In the genomic region with DNA sequence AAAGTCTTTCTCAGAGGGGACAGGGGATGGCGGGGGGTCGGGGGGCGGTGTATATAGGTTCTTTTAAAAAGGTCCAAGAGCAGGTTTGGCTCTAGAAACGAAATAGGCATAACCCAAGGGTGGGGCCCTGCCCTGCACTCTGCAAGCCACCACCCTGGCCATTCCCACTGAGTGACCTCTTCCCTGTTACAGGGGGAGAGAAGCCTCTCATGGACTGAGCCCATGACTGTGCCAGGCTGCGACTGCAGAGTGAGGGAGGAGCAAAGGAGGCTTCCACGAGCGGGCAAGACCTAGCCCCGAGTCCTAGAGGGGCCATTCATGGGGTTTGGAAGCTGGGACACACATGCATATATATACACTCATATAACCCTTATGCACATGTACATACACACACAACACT, we compare ENCODE assay signal across 19 cellular contexts. TPM values are rescaled to one million over a fixed set of nuclear protein-coding genes. Genes with fewer than 3 reads are reported as not detected.
DNase-seq lines count a peak whose midpoint lies in the region; ATAC-seq and TF ChIP-seq lines count a peak whose summit lies in the region.
"Had no signal": no experiment of that assay in that cellular context is flagged by ENCODE, and none has a peak within 500 bp of the region (broad histone marks: within the 10 kb centered on the region; RNA-seq: fewer than 3 reads in every experiment).

No MANE protein-coding gene starts in this region.

- no peaks in the 10 kb centered on the region for H3K36me3 ChIP-seq in IMR-90 (ENCODE audit: control insufficient read depth, insufficient read depth, low read length)
- H3K36me3 ChIP-seq in osteoblast (ENCODE audit: insufficient read depth, low read length), result peaks cover 8% of the 10 kb centered on the region
- no peaks in the 10 kb centered on the region for H3K36me3 ChIP-seq in spleen
- H3K36me3 ChIP-seq in thyroid gland, result no peaks in the 10 kb centered on the region
- H3K36me3 ChIP-seq: BE2C, BLaER1 had no signal

- H2AFZ ChIP-seq in IMR-90 (replicated peaks; ENCODE audit: low read length, poor library complexity) (no peak overlapping the region), osteoblast (ENCODE audit: low read length) (no peak overlapping the region)

- CTCF ChIA-PET in IMR-90 (lab: Yijun Ruan, JAX), result no interaction called here

- dilution Hi-C loops in IMR-90 (cut with HindIII; ENCODE audit: low sequenced_read_pairs, unreplicated experiment), result no loop called here

- H3K27me3 Mint-ChIP-seq in chondrocyte (ENCODE audit: low read depth), result no peaks in the 10 kb centered on the region
- peaks cover 5% of the 10 kb centered on the region for H3K27me3 Mint-ChIP-seq in glutamatergic neuron (ENCODE audit: unreplicated experiment)

- no CpG with 5 or more reads among the region's 8 CpGs for WGBS in IMR-90 (ENCODE audit: extremely low coverage in 2 of 2, insufficient read length in 1 of 2), 2 experiments
- WGBS in spleen, 5 donors, result 86 to 90% (median 88%) methylated on average over 8 of the region's 8 CpGs
- 81 to 93% methylated on average over 6 to 8 of the region's 8 CpGs for WGBS in thyroid gland, 2 donors

- H4K5ac ChIP-seq in IMR-90 (ENCODE audit: low read depth, low read length), result no peak overlapping the region

- H3K23ac ChIP-seq in IMR-90 (ENCODE audit: low read depth, low read length), result no peak overlapping the region

- peaks cover 20% of the 10 kb centered on the region for H3K4me1 Mint-ChIP-seq in chondrocyte (ENCODE audit: low read depth)
- peaks cover 4% of the 10 kb centered on the region for H3K4me1 Mint-ChIP-seq in glutamatergic neuron (ENCODE audit: low read depth, unreplicated experiment)
- H3K4me1 Mint-ChIP-seq: CD4-positive, CD25-positive, alpha-beta regulatory T cell had no signal

- POLR2A ChIA-PET in IMR-90 (lab: Charles Lee; ENCODE audit: unreplicated experiment), result no interaction called here

- no peak overlapping the region for H2AK5ac ChIP-seq in IMR-90 (ENCODE audit: low read depth, low read length)

- ATAC-seq in IMR-90 (ENCODE audit: low read depth) (no peak), HG03457 (IDR thresholded peaks at IDR 0.05; ENCODE audit: unreplicated experiment) (no peak)
- ATAC-seq: CD8-positive, alpha-beta T cell had no signal

- H4K8ac ChIP-seq in IMR-90 (ENCODE audit: low read depth in 2 of 2, low read length in 2 of 2), result no peak overlapping the region

- no peak overlapping the region for H3K18ac ChIP-seq in IMR-90 (ENCODE audit: low read depth, low read length)

- H3K56ac ChIP-seq in IMR-90 (ENCODE audit: extremely low read depth, insufficient read depth, low read length), result no peak overlapping the region

- no peak overlapping the region for H2BK5ac ChIP-seq in IMR-90 (ENCODE audit: low read depth, low read length, poor library complexity, severe bottlenecking)

- TF ChIP-seq RAD21 in IMR-90 (IDR thresholded peaks at IDR 0.05; ENCODE audit: low read length), result no peak

- no peak overlapping the region for H3K4me2 ChIP-seq in IMR-90 (ENCODE audit: low read depth, low read length)
- H3K4me2 ChIP-seq in osteoblast (ENCODE audit: insufficient read depth, low read length), result no peak overlapping the region
- H3K4me2 ChIP-seq: BLaER1 had no signal

- no peaks in the 10 kb centered on the region for H3K9me3 Mint-ChIP-seq in chondrocyte (ENCODE audit: low read depth)
- no peaks in the 10 kb centered on the region for H3K9me3 Mint-ChIP-seq in glutamatergic neuron (ENCODE audit: unreplicated experiment)
- H3K9me3 Mint-ChIP-seq: CD8-positive, alpha-beta T cell had no signal

- no peak overlapping the region for H2BK15ac ChIP-seq in IMR-90 (ENCODE audit: low read depth, low read length)

- H3K4me3 ChIP-seq in IMR-90 (ENCODE audit: insufficient read depth, low read depth, low read length) (no peak overlapping the region), osteoblast (ENCODE audit: insufficient read depth, low read length) (no peak overlapping the region), spleen (no peak overlapping the region), thyroid gland (replicated peaks in 1 of 3) (no peak overlapping the region)
- H3K4me3 ChIP-seq: BLaER1 had no signal

- H3K14ac ChIP-seq in IMR-90 (replicated peaks; ENCODE audit: low read depth, low read length), result no peak overlapping the region

- H2BK20ac ChIP-seq in IMR-90 (ENCODE audit: low read depth, low read length), result no peak overlapping the region

- peaks cover 22% of the 10 kb centered on the region for H3K4me1 ChIP-seq in IMR-90 (ENCODE audit: control insufficient read depth, insufficient read depth, low read length)
- H3K4me1 ChIP-seq in osteoblast (ENCODE audit: insufficient read depth, low read length), result peaks cover 42% of the 10 kb centered on the region
- no peaks in the 10 kb centered on the region for H3K4me1 ChIP-seq in spleen
- H3K4me1 ChIP-seq in thyroid gland, result no peaks in the 10 kb centered on the region
- H3K4me1 ChIP-seq: BE2C, BLaER1 had no signal

- peak overlapping the region; percentile 19; the same call in 1 of the 2 replicates for H2BK120ac ChIP-seq in IMR-90 (ENCODE audit: low read depth, low read length)

- H3K4me3 Mint-ChIP-seq in chondrocyte (ENCODE audit: unreplicated experiment) (no peak overlapping the region), glutamatergic neuron (ENCODE audit: unreplicated experiment) (no peak overlapping the region)
- H3K4me3 Mint-ChIP-seq: CD4-positive, CD25-positive, alpha-beta regulatory T cell; CD8-positive, alpha-beta T cell had no signal

- H3K9me3 ChIP-seq in IMR-90 (ENCODE audit: control insufficient read depth, insufficient read depth, low read length) (no peaks in the 10 kb centered on the region), osteoblast (ENCODE audit: low read depth, low read length) (no peaks in the 10 kb centered on the region), spleen (no peaks in the 10 kb centered on the region), thyroid gland (no peaks in the 10 kb centered on the region)
- H3K9me3 ChIP-seq: BE2C, BLaER1, Caco-2 had no signal

- no peak overlapping the region for H3K4ac ChIP-seq in IMR-90 (ENCODE audit: low read depth, low read length)

- H3K79me2 ChIP-seq in osteoblast (ENCODE audit: insufficient read depth, low read length), result peaks cover 15% of the 10 kb centered on the region

- intact Hi-C loops in IMR-90 (cut with micrococcal nuclease) (no loop called here), spleen (cut with DNase I; ENCODE audit: low total_unique reads) (no loop called here), thyroid gland (cut with DNase I) (no loop called here)

- H2AK9ac ChIP-seq in IMR-90 (replicated peaks; ENCODE audit: low read depth, low read length, poor library complexity), result no peak overlapping the region

- H4K91ac ChIP-seq in IMR-90 (ENCODE audit: insufficient read depth, low read depth, low read length), result no peak overlapping the region

- no peak for DNase-seq in IMR-90
- DNase-seq in chondrocyte (ENCODE audit: low spot score), result peak; percentile 57
- DNase-seq in osteoblast (ENCODE audit: insufficient read length, low spot score, missing footprints), result peak; percentile 35
- peak; percentile 24 for DNase-seq in spleen
- DNase-seq in thyroid gland, result no peak
- DNase-seq in glutamatergic neuron, result no peak
- DNase-seq: ACHN; BE2C; C1 segment of cervical spinal cord; Caco-2; Calu3; CD4-positive, CD25-positive, alpha-beta regulatory T cell; CD8-positive, alpha-beta T cell; DMS79 treated with DMSO at 0.1 percent for 48 hours; GF-D8 had no signal

- H3K9ac ChIP-seq in IMR-90 (ENCODE audit: low read depth, low read length), result no peak overlapping the region
- H3K9ac ChIP-seq: BLaER1 had no signal

- in situ Hi-C loops in IMR-90 (cut with MboI; ENCODE audit: low sequenced_read_pairs), result no loop called here

- no TSS peak for BruUV-seq in IMR-90 (replicated peaks; lab: Mats Ljungman, UMichigan)

- no peaks in the 10 kb centered on the region for H3K36me3 Mint-ChIP-seq in chondrocyte (ENCODE audit: low read depth)
- H3K36me3 Mint-ChIP-seq in glutamatergic neuron (ENCODE audit: unreplicated experiment), result no peaks in the 10 kb centered on the region
- H3K36me3 Mint-ChIP-seq: CD14-positive monocyte; CD4-positive, CD25-positive, alpha-beta regulatory T cell; CD8-positive, alpha-beta T cell had no signal

- H3K79me1 ChIP-seq in IMR-90 (ENCODE audit: low read depth in 1 of 2, low read length in 2 of 2), result peaks cover 17 to 47% of the 10 kb centered on the region in 2 experiments

- no peaks in the 10 kb centered on the region for H4K20me1 ChIP-seq in IMR-90 (ENCODE audit: insufficient read depth, low read length)
- no peaks in the 10 kb centered on the region for H4K20me1 ChIP-seq in osteoblast (ENCODE audit: insufficient read depth, low read length)
- H4K20me1 ChIP-seq: BLaER1 had no signal

- H3K27ac ChIP-seq in IMR-90 (ENCODE audit: insufficient read depth, low read length) (no peak overlapping the region), osteoblast (ENCODE audit: low read depth, low read length) (no peak overlapping the region), spleen (no peak overlapping the region), thyroid gland (no peak overlapping the region)
- H3K27ac ChIP-seq: 22Rv1, BLaER1 had no signal

- H3K9me1 ChIP-seq in IMR-90 (ENCODE audit: insufficient read depth, low read length), result peaks cover 31% of the 10 kb centered on the region

- H3K27ac Mint-ChIP-seq in chondrocyte (ENCODE audit: unreplicated experiment) (no peak overlapping the region), glutamatergic neuron (ENCODE audit: unreplicated experiment) (no peak overlapping the region)
- H3K27ac Mint-ChIP-seq: CD4-positive, CD25-positive, alpha-beta regulatory T cell; CD8-positive, alpha-beta T cell had no signal

- no peak for TF ChIP-seq CTCF in IMR-90 (conservative IDR thresholded peaks at IDR 0.05; ENCODE audit: low read depth, low read length)
- no peak for TF ChIP-seq CTCF in chondrocyte (IDR thresholded peaks at IDR 0.05)
- no peak for TF ChIP-seq CTCF in osteoblast (IDR thresholded peaks at IDR 0.05; ENCODE audit: extremely low read depth, low read depth, low read length)
- no peak for TF ChIP-seq CTCF in spleen (IDR thresholded peaks at IDR 0.05 in 8 of 11, conservative IDR thresholded peaks at IDR 0.05 in 3 of 11)
- no peak for TF ChIP-seq CTCF in thyroid gland (IDR thresholded peaks at IDR 0.05)
- TF ChIP-seq CTCF in glutamatergic neuron (IDR thresholded peaks at IDR 0.05; ENCODE audit: partially characterized antibody, unreplicated experiment), result no peak

- no peaks in the 10 kb centered on the region for H3K27me3 ChIP-seq in IMR-90 (ENCODE audit: control insufficient read depth, insufficient read depth, low read length)
- no peaks in the 10 kb centered on the region for H3K27me3 ChIP-seq in osteoblast (ENCODE audit: insufficient read depth, low read length)
- H3K27me3 ChIP-seq in spleen (replicated peaks in 1 of 7), result peaks cover 0 to 8% (median 0%) of the 10 kb centered on the region in 7 donors
- H3K27me3 ChIP-seq in thyroid gland, result no peaks in the 10 kb centered on the region
- H3K27me3 ChIP-seq: BE2C, BLaER1 had no signal

- TF ChIP-seq POLR2A in IMR-90 (IDR thresholded peaks at IDR 0.05; ENCODE audit: low read depth, low read length), result no peak
- no peak for TF ChIP-seq POLR2A in spleen (IDR thresholded peaks at IDR 0.05)
- no peak for TF ChIP-seq POLR2A in thyroid gland (IDR thresholded peaks at IDR 0.05)

RNA-seq across cellular contexts. Expression of a gene that starts 10.1 kb away (rescaled TPM):
- 3.2 and 4.7 TPM in 2 replicates for total RNA-seq in IMR-90 (2012; rRNA removed)
- 6.4 and 9.1 TPM in 2 replicates for polyA plus RNA-seq in IMR-90 (2012; rRNA removed)
- 12.3 and 16.6 TPM in 2 replicates for polyA plus RNA-seq in IMR-90 (2012; cell fraction: cytosol; rRNA removed)
- polyA plus RNA-seq in IMR-90 (2012; cell fraction: nucleus; rRNA removed; ENCODE audit: low replicate concordance), result 5.2 and 20.4 TPM in 2 replicates
- total RNA-seq in chondrocyte, result 0.36 to 0.70 TPM (median 0.50 TPM) in 3 replicates
- total RNA-seq in osteoblast, result 3.3 and 7.4 TPM in 2 replicates
- under 1 TPM in 2 of 7 donors, not detected in 5; 0.51 to 0.94 TPM for total RNA-seq in spleen
- under 1 TPM; 0.22 to 0.29 (median 0.23) TPM for polyA plus RNA-seq in spleen
- total RNA-seq in thyroid gland, result 1 to 10 TPM in 1 of 4 donors, under 1 TPM in 2, not detected in 1; 0.49 to 1.3 (median 0.81) TPM
- not detected for total RNA-seq in glutamatergic neuron (ENCODE audit: unreplicated experiment)
- total RNA-seq: CD4-positive, CD25-positive, alpha-beta regulatory T cell; CD8-positive, alpha-beta T cell had no signal
- polyA plus RNA-seq: CD14-positive monocyte; CD4-positive, CD25-positive, alpha-beta regulatory T cell had no signal

Comparison
In these comparisons a context has a peak if more than half of its experiments do, and no peak if none do; other contexts are left out.
1. DNase-seq: peak in chondrocyte (single experiment), osteoblast (single experiment) and spleen (single experiment); none in IMR-90 (single experiment), thyroid gland (0 of 2) and glutamatergic neuron (single experiment).